Comparison of ENCODE assay signal across 11 cellular contexts in the genomic region with DNA sequence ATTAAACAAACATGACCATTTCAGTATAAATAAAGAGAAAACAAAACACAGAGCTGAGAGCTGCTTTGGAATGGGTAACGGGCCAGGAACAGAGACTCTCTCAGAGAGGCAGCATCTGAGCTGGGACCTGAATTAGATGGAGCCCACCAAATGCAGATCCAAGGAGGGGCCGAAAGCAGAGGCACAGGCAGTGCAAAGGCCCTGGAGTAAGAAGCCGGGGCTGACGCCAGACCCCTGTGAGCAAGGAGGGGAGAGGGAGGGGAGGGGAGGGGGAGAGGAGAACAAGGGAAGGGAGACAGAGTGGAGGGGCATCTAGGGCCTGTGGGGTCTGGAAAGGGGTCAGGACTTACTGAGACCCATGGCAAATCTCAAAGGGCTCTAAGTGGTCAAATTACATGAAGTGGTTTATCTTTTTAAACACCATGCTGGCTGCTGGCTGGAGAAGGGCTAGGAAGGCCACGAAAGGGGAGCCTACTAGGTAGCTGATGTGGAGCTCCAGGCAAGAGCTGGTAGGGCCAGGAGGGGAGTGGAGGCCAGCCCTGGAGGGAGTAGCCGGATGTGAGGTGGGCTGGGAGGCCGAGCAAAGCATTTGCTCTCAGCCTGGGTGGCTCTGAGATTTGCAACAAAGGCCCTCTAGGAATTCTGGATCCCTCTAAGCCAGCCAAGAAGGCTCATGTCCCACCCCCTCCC. TPM values are rescaled to one million over a fixed set of nuclear protein-coding genes. Genes with fewer than 3 reads are reported as not detected.
A peak's percentile ranks its signal among the peaks of the same experiment; 100 is the strongest.
DNase-seq lines count a peak whose midpoint lies in the region; ATAC-seq and TF ChIP-seq lines count a peak whose summit lies in the region.
"Had no signal": no experiment of that assay in that cellular context is flagged by ENCODE, and none has a peak within 500 bp of the region (broad histone marks: within the 10 kb centered on the region; RNA-seq: fewer than 3 reads in every experiment).

No MANE protein-coding gene starts in this region.

- TF ChIP-seq CTCF in RWPE2 (IDR thresholded peaks at IDR 0.05; ENCODE audit: poor library complexity, severe bottlenecking) = no peak
- no peak for TF ChIP-seq CTCF in esophagus squamous epithelium (IDR thresholded peaks at IDR 0.05)
- TF ChIP-seq CTCF in neural progenitor cell (IDR thresholded peaks at IDR 0.05) = no peak
- TF ChIP-seq CTCF in transverse colon (IDR thresholded peaks at IDR 0.05) = no peak

- no peak overlapping the region for H2AFZ ChIP-seq in neural progenitor cell (replicated peaks)

- H3K4me3 Mint-ChIP-seq in neural progenitor cell = peak overlapping the region; percentile 84

- H3K27ac ChIP-seq in RWPE2 (ENCODE audit: poor library complexity, severe bottlenecking) (no peak overlapping the region), esophagus squamous epithelium (peak overlapping the region in 3 of 4 donors; percentile 77 to 85 (median 83)), neural progenitor cell (no peak overlapping the region), transverse colon (peak overlapping the region; percentile 74 to 87 (median 85))

- H3K4me1 Mint-ChIP-seq in neural progenitor cell = peaks cover 61% of the 10 kb centered on the region

- H3K4me3 ChIP-seq in RWPE2 (ENCODE audit: severe bottlenecking) (no peak overlapping the region), esophagus squamous epithelium (no peak overlapping the region), neural progenitor cell (no peak overlapping the region), transverse colon (no peak overlapping the region)

- in situ Hi-C loops in transverse colon (cut with MboI; ENCODE audit: low pct_ligation_motif_present in 1 of 4, low pct_unique_long_range_greater_than_20kb in 1 of 4, low sequenced_read_pairs in 3 of 4) = no loop called here

- H3K4me1 ChIP-seq in RWPE2 (ENCODE audit: insufficient read depth, poor library complexity, severe bottlenecking) (peaks cover 5% of the 10 kb centered on the region), esophagus squamous epithelium (peaks cover 49 to 97% (median 52%) of the 10 kb centered on the region in 3 donors), neural progenitor cell (peaks cover 45% of the 10 kb centered on the region), transverse colon (peaks cover 39 to 76% (median 57%) of the 10 kb centered on the region in 4 donors)

- DNase-seq in RWPE2 (ENCODE audit: low spot score) (peak; percentile 40), esophagus squamous epithelium (lab: John Stamatoyannopoulos, UW) (no peak), neural progenitor cell (ENCODE audit: low spot score) (no peak), transverse colon (peak; percentile 5), germinal center (ENCODE audit: low spot score) (no peak)
- DNase-seq in activated naive CD4-positive, alpha-beta T cell treated with Interleukin-2 at 50 U/mL for 16 hours = no peak
- DNase-seq: activated CD8-positive, alpha-beta memory T cell treated with anti-CD3 and anti-CD28 coated beads, Interleukin-2, amount 50 U/mL, for 48 hours; NCI-H510A treated with DMSO at 0.1 percent for 48 hours; RPMI8226; stimulated activated CD4-positive, alpha-beta T cell treated with anti-CD3 and anti-CD28 coated beads, Interleukin-15, amount 100 ng/mL, for 24 hours had no signal

- H3K79me2 ChIP-seq in neural progenitor cell (ENCODE audit: low read depth) = peaks cover 48% of the 10 kb centered on the region

- TF ChIP-seq POLR2A in esophagus squamous epithelium (IDR thresholded peaks at IDR 0.05) (no peak), transverse colon (IDR thresholded peaks at IDR 0.05) (no peak)

- H3K4me2 ChIP-seq in neural progenitor cell = peak overlapping the region; percentile 99

- no peak for ATAC-seq in RWPE2 (ENCODE audit: low read depth)
- ATAC-seq in GM21825 (IDR thresholded peaks at IDR 0.05; ENCODE audit: unreplicated experiment) = no peak

- H3K9me3 ChIP-seq in RWPE2 (ENCODE audit: severe bottlenecking) = no peaks in the 10 kb centered on the region
- H3K9me3 ChIP-seq in esophagus squamous epithelium = no peaks in the 10 kb centered on the region
- H3K9me3 ChIP-seq in neural progenitor cell (ENCODE audit: low read depth) = no peaks in the 10 kb centered on the region
- H3K9me3 ChIP-seq in transverse colon = no peaks in the 10 kb centered on the region

- WGBS in esophagus squamous epithelium, 2 donors = 69 to 90% methylated on average over 6 to 7 of the region's 7 CpGs
- 75 to 76% methylated on average over 3 to 7 of the region's 7 CpGs for WGBS in transverse colon (ENCODE audit: low coverage in 1 of 2), 2 donors

- H3K36me3 ChIP-seq in RWPE2 (ENCODE audit: low read depth) (no peaks in the 10 kb centered on the region), esophagus squamous epithelium (no peaks in the 10 kb centered on the region), neural progenitor cell (no peaks in the 10 kb centered on the region), transverse colon (no peaks in the 10 kb centered on the region)

- TF ChIP-seq EP300 in transverse colon (IDR thresholded peaks at IDR 0.05; ENCODE audit: low read depth) = no peak

- H3F3A ChIP-seq in neural progenitor cell (ENCODE audit: low read depth) = peaks cover 32% of the 10 kb centered on the region

- intact Hi-C loops in esophagus squamous epithelium (cut with DNase I) (no loop called here), transverse colon (cut with DNase I; ENCODE audit: low total_unique reads) (no loop called here)

- H3K27me3 Mint-ChIP-seq in neural progenitor cell (ENCODE audit: insufficient read depth, low read depth) = peaks cover 5% of the 10 kb centered on the region

- H3K9ac ChIP-seq in neural progenitor cell = no peak overlapping the region

- no peaks in the 10 kb centered on the region for H3K9me3 Mint-ChIP-seq in neural progenitor cell

- H3K36me3 Mint-ChIP-seq in neural progenitor cell = no peaks in the 10 kb centered on the region

- peaks cover 45% of the 10 kb centered on the region for H4K20me1 ChIP-seq in neural progenitor cell (ENCODE audit: low read depth)

- H3K27me3 ChIP-seq in RWPE2 (ENCODE audit: insufficient read depth, poor library complexity, severe bottlenecking) (no peaks in the 10 kb centered on the region), esophagus squamous epithelium (peaks cover 0 to 14% (median 0%) of the 10 kb centered on the region in 4 donors), neural progenitor cell (peaks cover 8% of the 10 kb centered on the region), transverse colon (no peaks in the 10 kb centered on the region)

- no peak overlapping the region for H3K27ac Mint-ChIP-seq in neural progenitor cell

RNA-seq across cellular contexts. Expression of gene OSBPL5, which starts 3.2 kb away (rescaled TPM):
- 10 to 100 TPM; 11.9 to 30.9 (median 17.9) TPM for total RNA-seq in esophagus squamous epithelium
- 6.2 and 20.1 TPM in 2 replicates for total RNA-seq in neural progenitor cell (ENCODE audit: low replicate concordance)
- 100 to 1,000 TPM in 2 of 4 donors, 10 to 100 TPM in 2; 37.3 to 211 (median 105) TPM for total RNA-seq in transverse colon

RNA-seq across cellular contexts. Expression of gene MRGPRG, which starts 56.7 kb away (rescaled TPM):
- total RNA-seq in esophagus squamous epithelium = not detected
- not detected in 2 replicates for total RNA-seq in neural progenitor cell (ENCODE audit: low replicate concordance)
- total RNA-seq in transverse colon = not detected

Comparison
In these comparisons a context has a peak if more than half of its experiments do, and no peak if none do; other contexts are left out.
1. DNase-seq: peak in RWPE2 (single experiment) and transverse colon (single experiment); none in esophagus squamous epithelium (single experiment), neural progenitor cell (single experiment), germinal center (single experiment) and activated naive CD4-positive, alpha-beta T cell treated with Interleukin-2 at 50 U/mL for 16 hours (single experiment).
2. H3K27ac ChIP-seq: peak in esophagus squamous epithelium (3 of 4) and transverse colon (4 of 4); none in RWPE2 (single experiment) and neural progenitor cell (single experiment).